1 cellular context compared by ENCODE assay signal in the genomic region with DNA sequence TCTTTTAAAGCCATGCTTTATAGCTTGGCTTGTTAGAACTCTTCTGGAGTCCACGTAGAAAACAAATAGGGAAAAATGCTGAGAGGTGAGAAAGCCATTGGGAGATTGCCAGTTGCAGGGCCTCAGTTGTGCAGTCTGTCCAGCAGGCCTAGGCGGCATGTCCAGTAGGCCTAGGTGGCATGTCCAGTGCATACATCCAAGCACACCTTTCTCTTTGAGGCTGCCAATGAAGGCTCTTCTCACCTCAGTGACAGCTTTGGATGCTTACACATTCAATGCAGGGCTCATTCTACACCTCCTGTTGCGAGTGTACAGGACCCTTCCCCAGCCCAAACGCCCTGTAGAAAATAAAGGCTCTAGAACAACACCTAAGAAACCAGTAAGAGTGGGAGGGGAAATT.
A peak's percentile ranks its signal among the peaks of the same experiment; 100 is the strongest.
TF ChIP-seq lines count a peak whose summit lies in the region.

No MANE protein-coding gene starts in this region.

TF ChIP-seq in HepG2, 621 proteins besides CTCF, POLR2A, EP300 and RAD21:
- TF ChIP-seq POLR2G (IDR thresholded peaks at IDR 0.05; ENCODE audit: low read depth, low read length) (peak; percentile 58; the same call in 1 of the 2 replicates), ZNF546 (CRISPR knock-in tag; conservative IDR thresholded peaks at IDR 0.05) (no peak)
